ENCODE assay signal across 1 cellular context in the genomic region with DNA sequence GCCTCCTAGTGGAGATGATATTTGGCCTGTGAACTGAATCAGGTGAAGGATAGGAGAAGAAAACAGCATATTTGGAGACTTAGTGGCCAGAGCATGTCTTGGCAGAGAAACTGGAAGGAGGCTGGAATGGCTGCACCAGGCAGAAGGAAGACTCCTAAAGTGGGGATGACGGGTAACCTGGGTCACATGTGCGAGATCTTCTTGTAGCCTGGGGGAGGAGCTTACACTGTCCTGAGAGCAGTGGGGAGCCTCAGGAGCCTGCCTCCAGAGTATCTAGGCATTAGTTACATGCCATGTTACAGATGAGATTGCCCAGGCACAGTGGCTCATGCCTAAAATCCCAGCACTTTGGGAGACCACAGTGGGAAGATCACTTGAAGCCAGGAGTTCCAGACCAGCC.
TF ChIP-seq lines count a peak whose summit lies in the region.

No MANE protein-coding gene starts in this region.

TF ChIP-seq in H1, 55 proteins besides CTCF, POLR2A, EP300 and RAD21:
- TF ChIP-seq PHF8 (conservative IDR thresholded peaks at IDR 0.05; ENCODE audit: low read depth, low read length) (no peak), ASH2L (IDR thresholded peaks at IDR 0.05; ENCODE audit: low read length) (no peak), BACH1 (IDR thresholded peaks at IDR 0.05; ENCODE audit: low read length) (no peak), CBX5 (IDR thresholded peaks at IDR 0.05; ENCODE audit: low read depth, low read length) (no peak), CREB1 (IDR thresholded peaks at IDR 0.05) (no peak), GABPA (IDR thresholded peaks at IDR 0.05; ENCODE audit: borderline replicate concordance, insufficient read depth, low read length) (no peak), CHD1 (IDR thresholded peaks at IDR 0.05; ENCODE audit: low read depth, low read length) (no peak), RNF2 (IDR thresholded peaks at IDR 0.05; ENCODE audit: borderline replicate concordance, low read depth, low read length, missing control alignments, poor library complexity, severe bottlenecking) (no peak), HDAC2 (IDR thresholded peaks at IDR 0.05; ENCODE audit: borderline replicate concordance in 1 of 2, low read depth in 2 of 2, low read length in 2 of 2) (no peak), CEBPB (IDR thresholded peaks at IDR 0.05; ENCODE audit: low read depth, low read length) (no peak), RBBP5 (IDR thresholded peaks at IDR 0.05; ENCODE audit: borderline replicate concordance, low read depth, low read length) (no peak), RXRA (IDR thresholded peaks at IDR 0.05; ENCODE audit: insufficient read depth, low read depth, low read length) (no peak), SUZ12 (IDR thresholded peaks at IDR 0.05; ENCODE audit: low read length) (no peak), BRCA1 (IDR thresholded peaks at IDR 0.05; ENCODE audit: low read depth, low read length) (no peak), CTBP2 (IDR thresholded peaks at IDR 0.05; ENCODE audit: borderline replicate concordance, insufficient read depth, insufficient read length, low read length) (no peak), CHD2 (IDR thresholded peaks at IDR 0.05; ENCODE audit: low read length) (no peak), JUND (IDR thresholded peaks at IDR 0.05; ENCODE audit: low read length) (no peak), SP2 (IDR thresholded peaks at IDR 0.05; ENCODE audit: low read length) (no peak), GTF2F1 (IDR thresholded peaks at IDR 0.05; ENCODE audit: borderline replicate concordance, low read depth, low read length) (no peak), SAP30 (IDR thresholded peaks at IDR 0.05; ENCODE audit: insufficient read depth, insufficient replicate concordance, low read length) (no peak)
TF ChIP-seq in H1: peak in this region for 0.
